16 cellular contexts compared by ENCODE assay signal in genomic region chr6:113763311-113763766, GRCh38.
A peak's percentile ranks its signal among the peaks of the same experiment; 100 is the strongest.
DNase-seq lines count a peak whose midpoint lies in the region; ATAC-seq and TF ChIP-seq lines count a peak whose summit lies in the region.
"Had no signal": no experiment of that assay in that cellular context is flagged by ENCODE, and none has a peak within 500 bp of the region (broad histone marks: within the 10 kb centered on the region; RNA-seq: fewer than 3 reads in every experiment).

No MANE protein-coding gene starts in this region.

- POLR2A ChIA-PET in PC-3 (lab: Charles Lee; ENCODE audit: unreplicated experiment), result no interaction called here

- CTCF ChIA-PET in PC-3 (lab: Charles Lee), result interaction anchor here (1.0 kb wide), 1 partner anchor 95 kb away, joined by 3 read pairs; no protein-coding TSS in a partner anchor

- no peaks in the 10 kb centered on the region for H3K9me2 ChIP-seq in PC-3 (replicated peaks; ENCODE audit: low read length)

- H4K20me1 ChIP-seq in PC-3 (ENCODE audit: low read length), result no peaks in the 10 kb centered on the region

- no peaks in the 10 kb centered on the region for H3K9me3 ChIP-seq in PC-3 (ENCODE audit: low read length)
- H3K9me3 ChIP-seq: adrenal gland, gastrocnemius medialis, testis had no signal

- no TSS peak for BruUV-seq in PC-3 (replicated peaks; lab: Mats Ljungman, UMichigan)

- no peaks in the 10 kb centered on the region for H3K36me3 ChIP-seq in PC-3 (ENCODE audit: low read depth, low read length)
- H3K36me3 ChIP-seq: adrenal gland, gastrocnemius medialis had no signal

- H3K4me2 ChIP-seq in PC-3 (ENCODE audit: low read length), result peak overlapping the region; percentile 75

- H3K4me1 ChIP-seq in PC-3 (ENCODE audit: insufficient read depth, low read length), result peaks cover 23% of the 10 kb centered on the region
- peaks cover 11% of the 10 kb centered on the region for H3K4me1 ChIP-seq in foreskin keratinocyte
- H3K4me1 ChIP-seq: adrenal gland, gastrocnemius medialis, testis had no signal

- H3F3A ChIP-seq in PC-3 (ENCODE audit: low read length, unreplicated experiment), result no peaks in the 10 kb centered on the region

- no peaks in the 10 kb centered on the region for H3K79me2 ChIP-seq in PC-3 (ENCODE audit: low read length)

- peak overlapping the region; percentile 69 for H3K9ac ChIP-seq in PC-3 (ENCODE audit: low read length)

- peak overlapping the region; percentile 35; the same call in 1 of the 2 replicates for H2AFZ ChIP-seq in PC-3 (ENCODE audit: low read length)

- no peaks in the 10 kb centered on the region for H3K27me3 ChIP-seq in PC-3 (ENCODE audit: low read length)
- no peaks in the 10 kb centered on the region for H3K27me3 ChIP-seq in foreskin keratinocyte
- H3K27me3 ChIP-seq: adrenal gland, gastrocnemius medialis, testis had no signal

- H3K4me3 ChIP-seq in PC-3 (ENCODE audit: low read length), result peak overlapping the region; percentile 32; the same call in 1 of the 2 replicates
- H3K4me3 ChIP-seq: adrenal gland, gastrocnemius medialis, testis had no signal

- TF ChIP-seq CTCF in PC-3 (conservative IDR thresholded peaks at IDR 0.05; ENCODE audit: low read depth, low read length), result no peak
- TF ChIP-seq CTCF in foreskin keratinocyte (conservative IDR thresholded peaks at IDR 0.05), result no peak

- peak; percentile 58 for ATAC-seq in PC-3
- peak; percentile 76 for ATAC-seq in foreskin keratinocyte
- ATAC-seq in GM18873 (IDR thresholded peaks at IDR 0.05; ENCODE audit: low FRiP score, unreplicated experiment), result no peak
- ATAC-seq: gastrocnemius medialis, sciatic nerve had no signal

- H3K27ac ChIP-seq in PC-3 (ENCODE audit: low read length) (peak overlapping the region; percentile 99), foreskin keratinocyte (peak overlapping the region; percentile 84)
- H3K27ac ChIP-seq: 22Rv1, adrenal gland, gastrocnemius medialis, testis, VCaP had no signal

- intact Hi-C loops in PC-3 (cut with micrococcal nuclease), result no loop called here

- DNase-seq in NCI-H2171 treated with DMSO at 0.1 percent for 48 hours (lab: John Stamatoyannopoulos, UW) (peak; percentile 54), NCI-H2171 (lab: John Stamatoyannopoulos, UW) (no peak), PC-3 (peak; percentile 71), foreskin keratinocyte (peak; percentile 79 to 86), T1000 (lab: John Stamatoyannopoulos, UW) (no peak), NCI-H2029 treated with DMSO at 0.1 percent for 48 hours (lab: John Stamatoyannopoulos, UW) (no peak), DMS79 treated with DMSO at 0.1 percent for 48 hours (lab: John Stamatoyannopoulos, UW) (no peak)
- DNase-seq: activated CD8-positive, alpha-beta memory T cell treated with anti-CD3 and anti-CD28 coated beads, Interleukin-2, amount 50 U/mL, for 4 hours; adrenal gland; gastrocnemius medialis; Right ventricle myocardium superior; testis had no signal

Comparison
In these comparisons a context has a peak if more than half of its experiments do, and no peak if none do; other contexts are left out.
1. DNase-seq: peak in NCI-H2171 treated with DMSO at 0.1 percent for 48 hours (single experiment), PC-3 (single experiment) and foreskin keratinocyte (2 of 2); none in NCI-H2171 (single experiment), T1000 (single experiment), NCI-H2029 treated with DMSO at 0.1 percent for 48 hours (single experiment) and DMS79 treated with DMSO at 0.1 percent for 48 hours (single experiment).